12 cellular contexts compared by ENCODE assay signal in genomic region chr7:21966271-21966670, GRCh38. TPM values are rescaled to one million over a fixed set of nuclear protein-coding genes. Genes with fewer than 3 reads are reported as not detected.
DNase-seq lines count a peak whose midpoint lies in the region; ATAC-seq lines count a peak whose summit lies in the region.
"Had no signal": no experiment of that assay in that cellular context is flagged by ENCODE, and none has a peak within 500 bp of the region (broad histone marks: within the 10 kb centered on the region; RNA-seq: fewer than 3 reads in every experiment).

No MANE protein-coding gene starts in this region.

- ATAC-seq in GM19023 (IDR thresholded peaks at IDR 0.05; ENCODE audit: unreplicated experiment) = peak; percentile 88
- peak; percentile 83 for ATAC-seq in GM21825 (IDR thresholded peaks at IDR 0.05; ENCODE audit: unreplicated experiment)
- peak; percentile 92 for ATAC-seq in HG03342 (IDR thresholded peaks at IDR 0.05; ENCODE audit: unreplicated experiment)
- ATAC-seq in naive B cell (ENCODE audit: low read depth in 2 of 2) = peak; percentile 96
- ATAC-seq: activated CD4-positive, alpha-beta T cell treated with anti-CD3 and anti-CD28 coated beads for 36 hours had no signal

- peak overlapping the region; percentile 63 to 93 (median 84) for H3K4me3 Mint-ChIP-seq in naive B cell
- peak overlapping the region in 2 of 5 donors; percentile 1 to 31 for H3K4me3 Mint-ChIP-seq in immature natural killer cell
- H3K4me3 Mint-ChIP-seq: activated CD4-positive, alpha-beta T cell treated with anti-CD3 and anti-CD28 coated beads for 36 hours; activated naive CD4-positive, alpha-beta T cell treated with anti-CD3 and anti-CD28 coated beads, Interleukin-2, amount 50 U/mL, for 24 hours had no signal

- H3K27ac Mint-ChIP-seq in naive B cell (peak overlapping the region; percentile 89 to 98 (median 98)), immature natural killer cell (no peak overlapping the region)
- H3K27ac Mint-ChIP-seq: activated CD4-positive, alpha-beta T cell treated with anti-CD3 and anti-CD28 coated beads for 36 hours; activated naive CD4-positive, alpha-beta T cell treated with anti-CD3 and anti-CD28 coated beads, Interleukin-2, amount 50 U/mL, for 24 hours had no signal

- H3K36me3 Mint-ChIP-seq in naive B cell (no peaks in the 10 kb centered on the region), immature natural killer cell (no peaks in the 10 kb centered on the region)
- H3K36me3 Mint-ChIP-seq: activated naive CD4-positive, alpha-beta T cell treated with anti-CD3 and anti-CD28 coated beads, Interleukin-2, amount 50 U/mL, for 24 hours had no signal

- in situ Hi-C loops in G401 (cut with HindIII; ENCODE audit: low sequenced_read_pairs) = no loop called here

- no peaks in the 10 kb centered on the region for H3K9me3 Mint-ChIP-seq in naive B cell
- H3K9me3 Mint-ChIP-seq in immature natural killer cell = no peaks in the 10 kb centered on the region
- H3K9me3 Mint-ChIP-seq: activated naive CD4-positive, alpha-beta T cell treated with anti-CD3 and anti-CD28 coated beads, Interleukin-2, amount 50 U/mL, for 24 hours had no signal

- H3K27me3 Mint-ChIP-seq in naive B cell = no peaks in the 10 kb centered on the region
- peaks cover 0 to 7% (median 4%) of the 10 kb centered on the region in 3 donors for H3K27me3 Mint-ChIP-seq in immature natural killer cell (ENCODE audit: low read depth in 3 of 3)
- H3K27me3 Mint-ChIP-seq: activated CD4-positive, alpha-beta T cell treated with anti-CD3 and anti-CD28 coated beads for 36 hours; activated naive CD4-positive, alpha-beta T cell treated with anti-CD3 and anti-CD28 coated beads, Interleukin-2, amount 50 U/mL, for 24 hours had no signal

- DNase-seq in naive B cell (peak; percentile 86), G401 (ENCODE audit: low spot score) (no peak), NCI-H187 treated with DMSO at 0.1 percent for 48 hours (lab: John Stamatoyannopoulos, UW) (no peak), HUDEP-2 (lab: John Stamatoyannopoulos, UW; ENCODE audit: unreplicated experiment in 76 of 76) (no peak), immature natural killer cell (no peak)
- DNase-seq: activated CD4-positive, alpha-beta T cell treated with anti-CD3 and anti-CD28 coated beads for 36 hours; NCI-H187; Right ventricle myocardium superior had no signal

- H3K4me1 Mint-ChIP-seq in naive B cell (peaks cover 48 to 68% (median 50%) of the 10 kb centered on the region in 3 donors), immature natural killer cell (peaks cover 12 to 13% of the 10 kb centered on the region in 2 donors)

RNA-seq across cellular contexts. Expression of gene CDCA7L, which starts 20.6 kb away (rescaled TPM):
- polyA plus RNA-seq in naive B cell (ENCODE audit: low read depth in 6 of 6) = 100 to 1,000 TPM; 229 to 356 (median 303) TPM
- total RNA-seq in G401 (2014; rRNA removed; shearing (Covaris generic)) = 156 and 216 TPM in 2 replicates
- 1 to 10 TPM; 4.3 to 6.3 (median 4.6) TPM for polyA plus RNA-seq in immature natural killer cell

Comparison
In these comparisons a context has a peak if more than half of its experiments do, and no peak if none do; other contexts are left out.
1. H3K27ac Mint-ChIP-seq: peak in naive B cell (6 of 6); none in immature natural killer cell (0 of 6).
2. RNA of gene CDCA7L, which starts 20.6 kb away (polyA plus RNA-seq): 229 to 356 TPM in naive B cell; 4.3 to 6.3 TPM in immature natural killer cell; every median in the first group is over 10 times any median in the second.
3. Peak in every context shown above with its lines, with median percentiles within 50 percentile points of each other: ATAC-seq.